ENCODE assay signal across 8 cellular contexts in the genomic region with DNA sequence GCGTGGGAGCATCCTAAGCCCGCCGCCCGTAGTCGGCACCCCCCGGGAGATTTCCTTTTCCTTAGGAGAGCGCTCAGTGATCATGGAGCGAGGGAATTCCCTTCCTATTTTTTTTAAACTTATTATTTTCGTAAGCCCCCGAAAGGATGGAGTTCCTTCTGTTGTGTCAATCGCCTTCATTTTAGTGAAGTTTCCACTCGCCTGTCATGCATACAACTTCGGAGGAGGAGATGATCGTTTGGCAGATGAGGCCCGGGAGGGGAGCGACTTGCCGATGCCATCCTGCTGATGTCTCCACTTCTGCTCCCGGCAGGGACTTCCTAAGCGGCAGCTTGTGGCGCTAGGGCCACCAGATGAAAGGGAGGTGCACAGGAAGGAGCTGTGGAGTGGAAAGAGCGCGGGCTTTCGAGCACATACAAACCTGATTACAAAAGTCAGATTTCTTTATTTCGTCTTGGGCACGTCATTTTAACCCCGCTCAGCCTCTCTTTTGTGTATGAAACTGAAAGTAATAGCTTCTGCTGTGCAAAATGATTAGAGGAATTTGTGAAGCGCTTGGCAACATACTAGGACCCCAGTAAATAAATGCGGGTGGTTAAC. TPM values are rescaled to one million over a fixed set of nuclear protein-coding genes. Genes with fewer than 3 reads are reported as not detected.
A peak's percentile ranks its signal among the peaks of the same experiment; 100 is the strongest.
DNase-seq lines count a peak whose midpoint lies in the region; ATAC-seq and TF ChIP-seq lines count a peak whose summit lies in the region.

Gene ADGRF3, minus strand, starts transcription at position 336 of the 600 bp plus-strand sequence. CDS start 555 bp downstream, outside the sequence.

- intact Hi-C loops in esophagus squamous epithelium (cut with DNase I) = no loop called here

- peak within 1 kb of the TSS; percentile 93 for H3K4me3 ChIP-seq in CD8-positive, alpha-beta memory T cell (ENCODE audit: low read length)
- H3K4me3 ChIP-seq in esophagus squamous epithelium = peak within 1 kb of the TSS; percentile 87 to 98 (median 96)

- H3K4me3 Mint-ChIP-seq in CD8-positive, alpha-beta memory T cell = peak within 1 kb of the TSS; percentile 94 to 100 (median 98)
- peak within 1 kb of the TSS; percentile 98 for H3K4me3 Mint-ChIP-seq in activated T-cell treated with anti-CD3 and anti-CD28 coated beads, Interleukin-2, amount 50 U/mL, for 4 hours
- peak within 1 kb of the TSS; percentile 96 to 100 (median 98) for H3K4me3 Mint-ChIP-seq in naive B cell
- H3K4me3 Mint-ChIP-seq in stimulated activated memory B cell treated with anti-CD40 and anti-IgM and Interleukin-4, amounts not matched to agents 10 μg/mL and 1 μg/mL and 100 μg/mL, for 72 hours = peak within 1 kb of the TSS; percentile 99

- no peaks in the 10 kb centered on the region for H3K9me3 ChIP-seq in CD8-positive, alpha-beta memory T cell (ENCODE audit: low read length)
- no peaks in the 10 kb centered on the region for H3K9me3 ChIP-seq in esophagus squamous epithelium

- peaks cover 40 to 65% (median 52%) of the 10 kb centered on the region in 3 donors for H3K4me1 Mint-ChIP-seq in CD8-positive, alpha-beta memory T cell
- H3K4me1 Mint-ChIP-seq in activated T-cell treated with anti-CD3 and anti-CD28 coated beads, Interleukin-2, amount 50 U/mL, for 4 hours (ENCODE audit: low read depth) = peaks cover 31% of the 10 kb centered on the region
- peaks cover 28 to 38% (median 35%) of the 10 kb centered on the region in 3 donors for H3K4me1 Mint-ChIP-seq in naive B cell
- peaks cover 38% of the 10 kb centered on the region for H3K4me1 Mint-ChIP-seq in stimulated activated memory B cell treated with anti-CD40 and anti-IgM and Interleukin-4, amounts not matched to agents 10 μg/mL and 1 μg/mL and 100 μg/mL, for 72 hours

- H3K27ac ChIP-seq in CD8-positive, alpha-beta memory T cell (ENCODE audit: low read depth, low read length) = peak within 1 kb of the TSS; percentile 85
- H3K27ac ChIP-seq in esophagus squamous epithelium = peak within 1 kb of the TSS; percentile 92 to 98 (median 98)

- H3K9me3 Mint-ChIP-seq in CD8-positive, alpha-beta memory T cell = no peaks in the 10 kb centered on the region
- no peaks in the 10 kb centered on the region for H3K9me3 Mint-ChIP-seq in activated T-cell treated with anti-CD3 and anti-CD28 coated beads, Interleukin-2, amount 50 U/mL, for 4 hours
- no peaks in the 10 kb centered on the region for H3K9me3 Mint-ChIP-seq in naive B cell
- H3K9me3 Mint-ChIP-seq in stimulated activated memory B cell treated with anti-CD40 and anti-IgM and Interleukin-4, amounts not matched to agents 10 μg/mL and 1 μg/mL and 100 μg/mL, for 72 hours = no peaks in the 10 kb centered on the region

- POLR2A ChIA-PET in CD8-positive, alpha-beta memory T cell (lab: Charles Lee) = interaction anchor here (0.7 to 1.4 kb wide), 2 partner anchors 47 to 102 kb away, joined by 3 to 9 read pairs; partner anchors contain the start of genes HADHA and HADHB

- peaks cover 36% of the 10 kb centered on the region for H3K4me1 ChIP-seq in CD8-positive, alpha-beta memory T cell (ENCODE audit: insufficient read depth, low read length)
- H3K4me1 ChIP-seq in esophagus squamous epithelium = peaks cover 14 to 49% (median 16%) of the 10 kb centered on the region in 3 donors

- TF ChIP-seq POLR2A in esophagus squamous epithelium (IDR thresholded peaks at IDR 0.05) = no peak

- DNase-seq in CD8-positive, alpha-beta memory T cell = peak; percentile 53 to 75 (median 66)
- DNase-seq in HK-2 (ENCODE audit: unreplicated experiment) (peak; percentile 54), OCI-M1 (lab: John Stamatoyannopoulos, UW) (peak; percentile 86), esophagus squamous epithelium (lab: John Stamatoyannopoulos, UW) (peak; percentile 1), naive B cell (peak; percentile 60)
- peak; percentile 49 for DNase-seq in activated T-cell treated with anti-CD3 and anti-CD28 coated beads, Interleukin-2, amount 50 U/mL, for 4 hours

- H3K27me3 Mint-ChIP-seq in CD8-positive, alpha-beta memory T cell = no peaks in the 10 kb centered on the region
- no peaks in the 10 kb centered on the region for H3K27me3 Mint-ChIP-seq in activated T-cell treated with anti-CD3 and anti-CD28 coated beads, Interleukin-2, amount 50 U/mL, for 4 hours (ENCODE audit: low read depth)
- H3K27me3 Mint-ChIP-seq in naive B cell = no peaks in the 10 kb centered on the region
- no peaks in the 10 kb centered on the region for H3K27me3 Mint-ChIP-seq in stimulated activated memory B cell treated with anti-CD40 and anti-IgM and Interleukin-4, amounts not matched to agents 10 μg/mL and 1 μg/mL and 100 μg/mL, for 72 hours

- peak; percentile 6 to 20 for ATAC-seq in activated T-cell treated with anti-CD3 and anti-CD28 coated beads, Interleukin-2, amount 50 U/mL, for 4 hours
- ATAC-seq in naive B cell (ENCODE audit: low read depth in 2 of 2) (peak; percentile 15 to 16), GM21825 (IDR thresholded peaks at IDR 0.05; ENCODE audit: unreplicated experiment) (no peak)
- ATAC-seq in stimulated activated memory B cell treated with anti-CD40 and anti-IgM and Interleukin-4, amounts not matched to agents 10 μg/mL and 1 μg/mL and 100 μg/mL, for 72 hours = peak; percentile 14

- H3K27me3 ChIP-seq in CD8-positive, alpha-beta memory T cell (ENCODE audit: insufficient read depth, low read length, poor library complexity, severe bottlenecking) = no peaks in the 10 kb centered on the region
- H3K27me3 ChIP-seq in esophagus squamous epithelium = no peaks in the 10 kb centered on the region

- no peak for TF ChIP-seq CTCF in esophagus squamous epithelium (IDR thresholded peaks at IDR 0.05)

- H3K27ac Mint-ChIP-seq in CD8-positive, alpha-beta memory T cell = peak within 1 kb of the TSS; percentile 85 to 100 (median 98)
- H3K27ac Mint-ChIP-seq in naive B cell = peak within 1 kb of the TSS; percentile 96 to 99 (median 98)
- peak within 1 kb of the TSS; percentile 95 for H3K27ac Mint-ChIP-seq in stimulated activated memory B cell treated with anti-CD40 and anti-IgM and Interleukin-4, amounts not matched to agents 10 μg/mL and 1 μg/mL and 100 μg/mL, for 72 hours

- no peaks in the 10 kb centered on the region for H3K36me3 ChIP-seq in CD8-positive, alpha-beta memory T cell (ENCODE audit: insufficient read depth, low read length)
- peaks cover 0 to 6% (median 0%) of the 10 kb centered on the region in 3 donors for H3K36me3 ChIP-seq in esophagus squamous epithelium

- peaks cover 0 to 18% (median 0%) of the 10 kb centered on the region in 3 donors for H3K36me3 Mint-ChIP-seq in CD8-positive, alpha-beta memory T cell
- peaks cover 10% of the 10 kb centered on the region for H3K36me3 Mint-ChIP-seq in activated T-cell treated with anti-CD3 and anti-CD28 coated beads, Interleukin-2, amount 50 U/mL, for 4 hours (ENCODE audit: insufficient read depth)
- H3K36me3 Mint-ChIP-seq in naive B cell = no peaks in the 10 kb centered on the region
- H3K36me3 Mint-ChIP-seq in stimulated activated memory B cell treated with anti-CD40 and anti-IgM and Interleukin-4, amounts not matched to agents 10 μg/mL and 1 μg/mL and 100 μg/mL, for 72 hours = peaks cover 11% of the 10 kb centered on the region

- CTCF ChIA-PET in CD8-positive, alpha-beta memory T cell (lab: Charles Lee) = interaction anchor here (1.2 to 1.8 kb wide), 2 partner anchors 9 to 162 kb away, joined by 4 read pairs; no protein-coding TSS in a partner anchor

- 0% methylated on average over 23 to 24 of the region's 28 CpGs for WGBS in esophagus squamous epithelium, 2 donors

RNA-seq across cellular contexts. Expression of gene ADGRF3, which starts in this region (rescaled TPM):
- total RNA-seq in CD8-positive, alpha-beta memory T cell = 1 to 10 TPM; 2.6 to 4.0 TPM
- polyA plus RNA-seq in CD8-positive, alpha-beta memory T cell = 0.43 TPM
- total RNA-seq in activated T-cell treated with anti-CD3 and anti-CD28 coated beads, Interleukin-2, amount 50 U/mL, for 4 hours = 1 to 10 TPM; 1.9 to 2.8 (median 2.0) TPM
- under 1 TPM in 1 of 4 donors, not detected in 3; 0.41 TPM for total RNA-seq in esophagus squamous epithelium
- polyA plus RNA-seq in naive B cell (ENCODE audit: low read depth in 6 of 6) = 1 to 10 TPM in 1 of 6 donors, under 1 TPM in 5; 0.09 to 1.4 (median 0.18) TPM

Comparison
In these comparisons a context has a peak if more than half of its experiments do, and no peak if none do; other contexts are left out.
1. Peak in DNase-seq, H3K4me3 ChIP-seq and H3K27ac ChIP-seq in esophagus squamous epithelium; RNA of the gene not detected or under 1 TPM.
2. DNase-seq: peak in every context shown above with its lines; median percentile 86 in OCI-M1; 66 in CD8-positive, alpha-beta memory T cell; 60 in naive B cell; 54 in HK-2; 49 in activated T-cell treated with anti-CD3 and anti-CD28 coated beads, Interleukin-2, amount 50 U/mL, for 4 hours; 1 in esophagus squamous epithelium.